9 cellular contexts compared by ENCODE assay signal in the genomic region with DNA sequence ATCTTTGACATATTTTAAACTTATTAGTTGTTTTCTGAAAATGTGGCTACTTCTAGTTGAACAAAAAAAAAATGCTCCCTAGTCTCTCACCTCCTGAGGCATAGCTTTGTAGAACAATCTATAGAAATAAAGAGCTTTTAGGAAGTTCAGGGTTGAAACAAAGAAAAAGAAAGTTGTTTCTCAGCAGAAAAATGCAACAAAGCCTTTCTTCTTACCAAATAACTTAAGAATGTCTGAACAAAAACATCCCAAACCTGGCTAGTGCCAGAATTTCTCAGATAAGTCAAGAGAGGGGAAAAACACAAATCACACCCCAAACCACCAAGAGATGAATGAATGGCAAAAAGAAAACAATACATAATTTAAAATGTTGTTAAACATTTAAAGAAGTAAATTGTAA.
A peak's percentile ranks its signal among the peaks of the same experiment; 100 is the strongest.
DNase-seq lines count a peak whose midpoint lies in the region; FAIRE-seq and TF ChIP-seq lines count a peak whose summit lies in the region.
"Had no signal": no experiment of that assay in that cellular context is flagged by ENCODE, and none has a peak within 500 bp of the region (broad histone marks: within the 10 kb centered on the region; RNA-seq: fewer than 3 reads in every experiment).

No MANE protein-coding gene starts in this region.

- peaks cover 0 to 36% (median 0%) of the 10 kb centered on the region in 11 experiments; a peak in 4 of 22 replicates for H3K36me3 ChIP-seq in BLaER1 treated with 17β-estradiol and CSF1 and Interleukin-3, amounts not matched to agents 10 nM and 100 nM
- H3K36me3 ChIP-seq in Peyer's patch = no peaks in the 10 kb centered on the region
- H3K36me3 ChIP-seq in duodenal mucosa (ENCODE audit: control insufficient read depth in 1 of 2, insufficient read depth in 2 of 2, low read length in 2 of 2) = no peaks in the 10 kb centered on the region
- no peaks in the 10 kb centered on the region for H3K36me3 ChIP-seq in ovary
- H3K36me3 ChIP-seq in kidney (ENCODE audit: control insufficient read depth in 1 of 2, insufficient read depth in 2 of 2, low read length in 2 of 2) = no peaks in the 10 kb centered on the region

- intact Hi-C loops in ovary (cut with DNase I) = no loop called here
- intact Hi-C loops in kidney (cut with DNase I) = no loop called here

- DNase-seq in Peyer's patch = no peak
- DNase-seq in ovary = no peak
- DNase-seq in NCI-H146 treated with DMSO at 0.1 percent for 48 hours (lab: John Stamatoyannopoulos, UW; ENCODE audit: unreplicated experiment) = no peak
- no peak for DNase-seq in occipital lobe (lab: John Stamatoyannopoulos, UW)
- DNase-seq in kidney = no peak
- no peak for DNase-seq in AG20443 (ENCODE audit: low spot score)
- DNase-seq: NCI-H2227 treated with DMSO at 0.1 percent for 48 hours had no signal

- TF ChIP-seq CTCF in Peyer's patch (IDR thresholded peaks at IDR 0.05) (no peak), ovary (IDR thresholded peaks at IDR 0.05) (no peak), kidney (IDR thresholded peaks at IDR 0.05; ENCODE audit: borderline replicate concordance, extremely low read depth, insufficient read depth) (no peak)

- peak overlapping the region in 3 of 11 experiments; percentile 55 to 78 (median 76); a peak in 6 of 22 replicates for H3K9ac ChIP-seq in BLaER1 treated with 17β-estradiol and CSF1 and Interleukin-3, amounts not matched to agents 10 nM and 100 nM
- H3K9ac ChIP-seq in duodenal mucosa (ENCODE audit: low read depth in 1 of 2, low read length in 2 of 2) = no peak overlapping the region
- H3K9ac ChIP-seq in kidney (ENCODE audit: low read length in 2 of 2) = no peak overlapping the region

- no peaks in the 10 kb centered on the region for H3K27me3 ChIP-seq in BLaER1 treated with 17β-estradiol and CSF1 and Interleukin-3, amounts not matched to agents 10 nM and 100 nM
- no peaks in the 10 kb centered on the region for H3K27me3 ChIP-seq in Peyer's patch
- no peaks in the 10 kb centered on the region for H3K27me3 ChIP-seq in duodenal mucosa (ENCODE audit: control insufficient read depth in 1 of 2, insufficient read depth in 2 of 2, low read length in 2 of 2)
- H3K27me3 ChIP-seq in ovary = no peaks in the 10 kb centered on the region

- TF ChIP-seq POLR2A in Peyer's patch (IDR thresholded peaks at IDR 0.05) (no peak), ovary (IDR thresholded peaks at IDR 0.05) (no peak)

- FAIRE-seq in kidney (lab: Jason Lieb, UNC) = no peak

- peak overlapping the region in 1 of 10 experiments; percentile 22; a peak in 1 of 20 replicates for H3K4me3 ChIP-seq in BLaER1 treated with 17β-estradiol and CSF1 and Interleukin-3, amounts not matched to agents 10 nM and 100 nM
- H3K4me3 ChIP-seq in Peyer's patch (no peak overlapping the region), duodenal mucosa (ENCODE audit: low read depth in 1 of 2, low read length in 2 of 2) (no peak overlapping the region), ovary (no peak overlapping the region), kidney (ENCODE audit: low read length in 2 of 2) (no peak overlapping the region)

- H3K27ac ChIP-seq in BLaER1 treated with 17β-estradiol and CSF1 and Interleukin-3, amounts not matched to agents 10 nM and 100 nM = peak overlapping the region in 9 of 11 experiments; percentile 12 to 96 (median 63); a peak in 13 of 22 replicates
- peak overlapping the region in 3 of 4 donors; percentile 25 to 63 (median 40) for H3K27ac ChIP-seq in Peyer's patch
- H3K27ac ChIP-seq in duodenal mucosa (ENCODE audit: low read depth, low read length) = peak overlapping the region; percentile 45
- H3K27ac ChIP-seq in ovary = peak overlapping the region; percentile 33 to 79
- peak overlapping the region in 1 of 2 donors; percentile 78 for H3K27ac ChIP-seq in kidney (ENCODE audit: low read depth in 2 of 2, low read length in 2 of 2)

- TF ChIP-seq EP300 in ovary (IDR thresholded peaks at IDR 0.05) = no peak

- H3K4me2 ChIP-seq in BLaER1 treated with 17β-estradiol and CSF1 and Interleukin-3, amounts not matched to agents 10 nM and 100 nM = peak overlapping the region in 5 of 11 experiments; percentile 54 to 90 (median 65); a peak in 8 of 22 replicates

- no peaks in the 10 kb centered on the region for H4K20me1 ChIP-seq in BLaER1 treated with 17β-estradiol and CSF1 and Interleukin-3, amounts not matched to agents 10 nM and 100 nM

- peaks cover 13 to 99% (median 43%) of the 10 kb centered on the region in 10 experiments for H3K4me1 ChIP-seq in BLaER1 treated with 17β-estradiol and CSF1 and Interleukin-3, amounts not matched to agents 10 nM and 100 nM
- H3K4me1 ChIP-seq in Peyer's patch = no peaks in the 10 kb centered on the region
- H3K4me1 ChIP-seq in duodenal mucosa (ENCODE audit: control insufficient read depth in 1 of 2, insufficient read depth in 2 of 2, low read length in 2 of 2) = no peaks in the 10 kb centered on the region
- peaks cover 10% of the 10 kb centered on the region for H3K4me1 ChIP-seq in ovary (ENCODE audit: insufficient read depth)
- peaks cover 2 to 11% of the 10 kb centered on the region in 2 donors for H3K4me1 ChIP-seq in kidney (ENCODE audit: control insufficient read depth in 1 of 2, insufficient read depth in 1 of 2, low read depth in 1 of 2, low read length in 2 of 2)

- peaks cover 0 to 16% (median 0%) of the 10 kb centered on the region in 11 experiments; a peak in 7 of 22 replicates for H3K9me3 ChIP-seq in BLaER1 treated with 17β-estradiol and CSF1 and Interleukin-3, amounts not matched to agents 10 nM and 100 nM (replicated peaks in 1 of 11)
- H3K9me3 ChIP-seq in Peyer's patch = no peaks in the 10 kb centered on the region
- no peaks in the 10 kb centered on the region for H3K9me3 ChIP-seq in duodenal mucosa (ENCODE audit: control insufficient read depth in 1 of 2, low read length in 2 of 2)
- no peaks in the 10 kb centered on the region for H3K9me3 ChIP-seq in ovary
- no peaks in the 10 kb centered on the region for H3K9me3 ChIP-seq in kidney (ENCODE audit: control insufficient read depth in 1 of 2, low read length in 2 of 2)
